In genomic region chr19:12788025-12788681, GRCh38 we compare ENCODE assay signal across 9 cellular contexts. TPM values are rescaled to one million over a fixed set of nuclear protein-coding genes. Genes with fewer than 3 reads are reported as not detected.
DNase-seq lines count a peak whose midpoint lies in the region; ATAC-seq and TF ChIP-seq lines count a peak whose summit lies in the region.
"Had no signal": no experiment of that assay in that cellular context is flagged by ENCODE, and none has a peak within 500 bp of the region (broad histone marks: within the 10 kb centered on the region; RNA-seq: fewer than 3 reads in every experiment).

No MANE protein-coding gene starts in this region.

- H2BK5ac ChIP-seq in mesendoderm (ENCODE audit: low read length): peak overlapping the region; percentile 85

- no peak overlapping the region for H2BK15ac ChIP-seq in mesendoderm (replicated peaks; ENCODE audit: low read depth)

- H3K9me3 ChIP-seq in heart right ventricle (no peaks in the 10 kb centered on the region), vagina (no peaks in the 10 kb centered on the region)

- ATAC-seq in heart right ventricle (no peak), Right ventricle myocardium superior (ENCODE audit: poor library complexity) (no peak)

- peaks cover 49 to 73% (median 66%) of the 10 kb centered on the region in 9 donors for H3K4me1 ChIP-seq in heart right ventricle
- peaks cover 21% of the 10 kb centered on the region for H3K4me1 ChIP-seq in mesendoderm (ENCODE audit: control insufficient read depth, low read depth, low read length)
- peaks cover 63% of the 10 kb centered on the region for H3K4me1 ChIP-seq in vagina

- no peak overlapping the region for H4K8ac ChIP-seq in mesendoderm (ENCODE audit: low read depth, low read length)

- peak in 1 of 9 donors; percentile 21 for TF ChIP-seq CTCF in heart right ventricle (IDR thresholded peaks at IDR 0.05)
- TF ChIP-seq CTCF in vagina (IDR thresholded peaks at IDR 0.05): no peak

- no peak for TF ChIP-seq POLR2A in vagina (IDR thresholded peaks at IDR 0.05)

- H3K36me3 ChIP-seq in heart right ventricle (peaks cover 0 to 14% (median 0%) of the 10 kb centered on the region in 9 donors), mesendoderm (ENCODE audit: control insufficient read depth, insufficient read depth, low read length) (no peaks in the 10 kb centered on the region), vagina (no peaks in the 10 kb centered on the region)

- no peak overlapping the region for H4K5ac ChIP-seq in mesendoderm (ENCODE audit: low read length)

- peak overlapping the region; percentile 6 for H3K23ac ChIP-seq in mesendoderm (ENCODE audit: low read length)

- H2AK5ac ChIP-seq in mesendoderm (ENCODE audit: low read length): peak overlapping the region; percentile 72

- WGBS in heart right ventricle, 2 donors: 53 to 55% methylated on average over 5 of the region's 5 CpGs
- no CpG with 5 or more reads among the region's 5 CpGs for WGBS in mesendoderm (ENCODE audit: extremely low coverage, insufficient coverage, low lambda C conversion rate)

- DNase-seq in heart right ventricle (no peak), Right ventricle myocardium superior (no peak), amniotic epithelial cell (ENCODE audit: low read depth) (peak; percentile 67), mesendoderm (no peak), vagina (ENCODE audit: extremely low spot score in 2 of 2) (no peak), NCI-H748 treated with DMSO at 0.1 percent for 48 hours (lab: John Stamatoyannopoulos, UW) (no peak), posterior vena cava (ENCODE audit: low spot score) (no peak)
- no peak for DNase-seq in stimulated activated CD4-positive, alpha-beta T cell treated with anti-CD3 and anti-CD28 coated beads, Interleukin-4, amount 100 ng/mL, for 4 hours

- peaks cover 2% of the 10 kb centered on the region for H3K79me1 ChIP-seq in mesendoderm (ENCODE audit: low read length)

- peak overlapping the region in 7 of 10 donors; percentile 80 to 100 (median 89) for H3K4me3 ChIP-seq in heart right ventricle
- H3K4me3 ChIP-seq in mesendoderm (ENCODE audit: low read length): no peak overlapping the region
- H3K4me3 ChIP-seq in vagina: peak overlapping the region; percentile 85 to 96

- peaks cover 1% of the 10 kb centered on the region for H3K79me2 ChIP-seq in mesendoderm (ENCODE audit: control insufficient read depth, insufficient read depth, low read length)

- peak overlapping the region; percentile 94 to 100 (median 99) for H3K27ac ChIP-seq in heart right ventricle
- peak overlapping the region; percentile 15 for H3K27ac ChIP-seq in mesendoderm (ENCODE audit: low read depth, low read length)
- peak overlapping the region; percentile 97 for H3K27ac ChIP-seq in vagina

- peak overlapping the region; percentile 33 for H3K18ac ChIP-seq in mesendoderm (ENCODE audit: low read length)

- no peaks in the 10 kb centered on the region for H3K27me3 ChIP-seq in heart right ventricle
- no peaks in the 10 kb centered on the region for H3K27me3 ChIP-seq in mesendoderm (ENCODE audit: insufficient read depth, low read length, poor library complexity)
- no peaks in the 10 kb centered on the region for H3K27me3 ChIP-seq in vagina

- peak overlapping the region; percentile 84 for H3K56ac ChIP-seq in mesendoderm (ENCODE audit: low read length)

- H3K9ac ChIP-seq in mesendoderm (ENCODE audit: low read length): peak overlapping the region; percentile 71

- intact Hi-C loops in heart right ventricle (cut with DNase I) (no loop called here), Right ventricle myocardium superior (cut with DNase I) (no loop called here), vagina (cut with DNase I) (no loop called here), posterior vena cava (cut with DNase I) (no loop called here)

- H3K4me2 ChIP-seq in mesendoderm (ENCODE audit: low read length): no peak overlapping the region

- H2BK120ac ChIP-seq in mesendoderm (ENCODE audit: low read depth, low read length): no peak overlapping the region

- H3K4ac ChIP-seq in mesendoderm (ENCODE audit: low read depth, low read length): no peak overlapping the region

RNA-seq across cellular contexts. Expression of gene JUNB, which starts 3.1 kb away (rescaled TPM):
- 100 to 1,000 TPM in 4 of 10 donors, 10 to 100 TPM in 6; 22.4 to 247 (median 70.0) TPM for total RNA-seq in heart right ventricle
- 10 to 100 TPM; 41.2 to 65.4 TPM for polyA plus RNA-seq in heart right ventricle
- total RNA-seq in Right ventricle myocardium superior: 23.9 TPM
- 2.2 TPM for polyA plus RNA-seq in mesendoderm (2013, experiment 1 of 2)
- 2.5 TPM for polyA plus RNA-seq in mesendoderm (2013, experiment 2 of 2)
- total RNA-seq in vagina: 1,161 TPM
- total RNA-seq in posterior vena cava: 100 to 1,000 TPM; 193 to 418 TPM

RNA-seq across cellular contexts. Expression of gene HOOK2, which starts 12.8 kb away (rescaled TPM):
- total RNA-seq in heart right ventricle: 10 to 100 TPM; 47.8 to 79.3 (median 57.8) TPM
- polyA plus RNA-seq in heart right ventricle: 100 to 1,000 TPM in 1 of 2 donors, 10 to 100 TPM in 1; 29.7 to 173 TPM
- 43.6 TPM for total RNA-seq in Right ventricle myocardium superior
- polyA plus RNA-seq in mesendoderm (2013, experiment 1 of 2): 25.7 TPM
- polyA plus RNA-seq in mesendoderm (2013, experiment 2 of 2): 28.2 TPM
- total RNA-seq in vagina: 65.6 TPM
- total RNA-seq in posterior vena cava: 10 to 100 TPM; 20.2 to 21.7 TPM

RNA-seq across cellular contexts. Expression of gene PRDX2, which starts 13.4 kb away (rescaled TPM):
- 100 to 1,000 TPM; 532 to 789 (median 744) TPM for total RNA-seq in heart right ventricle
- polyA plus RNA-seq in heart right ventricle: 100 to 1,000 TPM; 235 to 827 TPM
- 684 TPM for total RNA-seq in Right ventricle myocardium superior
- polyA plus RNA-seq in mesendoderm (2013, experiment 1 of 2): 210 TPM
- 216 TPM for polyA plus RNA-seq in mesendoderm (2013, experiment 2 of 2)
- 190 TPM for total RNA-seq in vagina
- 100 to 1,000 TPM; 126 to 130 TPM for total RNA-seq in posterior vena cava

RNA-seq across cellular contexts. Expression of gene THSD8, which starts 13.7 kb away (rescaled TPM):
- total RNA-seq in heart right ventricle: 1 to 10 TPM in 9 of 10 donors, under 1 TPM in 1; 0.72 to 4.8 (median 2.4) TPM
- polyA plus RNA-seq in heart right ventricle: 1 to 10 TPM; 2.7 to 3.8 TPM
- total RNA-seq in Right ventricle myocardium superior: 1.6 TPM
- 25.8 TPM for polyA plus RNA-seq in mesendoderm (2013, experiment 1 of 2)
- polyA plus RNA-seq in mesendoderm (2013, experiment 2 of 2): 28.2 TPM
- not detected for total RNA-seq in vagina
- total RNA-seq in posterior vena cava: 1 to 10 TPM in 1 of 2 donors, under 1 TPM in 1; 1.00 to 1.6 TPM
- total RNA-seq: dermis microvascular lymphatic vessel endothelial cell had no signal

RNA-seq across cellular contexts. Expression of gene RNASEH2A, which starts 18.2 kb away (rescaled TPM):
- 1 to 10 TPM; 1.9 to 5.7 (median 4.1) TPM for total RNA-seq in heart right ventricle
- 1 to 10 TPM; 3.1 to 6.9 TPM for polyA plus RNA-seq in heart right ventricle
- total RNA-seq in Right ventricle myocardium superior: 6.3 TPM
- polyA plus RNA-seq in mesendoderm (2013, experiment 1 of 2): 24.8 TPM
- 25.7 TPM for polyA plus RNA-seq in mesendoderm (2013, experiment 2 of 2)
- total RNA-seq in vagina: 10.8 TPM
- total RNA-seq in posterior vena cava: 1 to 10 TPM; 4.3 to 5.1 TPM

Comparison
In these comparisons a context has a peak if more than half of its experiments do, and no peak if none do; other contexts are left out.
1. H3K27ac ChIP-seq: peak in every context shown above with its lines; median percentile 99 in heart right ventricle; 97 in vagina; 15 in mesendoderm.